In genomic region chr11:104175769-104176168, GRCh38 we compare ENCODE assay signal across 37 cellular contexts. TPM values are rescaled to one million over a fixed set of nuclear protein-coding genes. Genes with fewer than 3 reads are reported as not detected.
DNase-seq lines count a peak whose midpoint lies in the region; ATAC-seq, FAIRE-seq and TF ChIP-seq lines count a peak whose summit lies in the region.
"Had no signal": no experiment of that assay in that cellular context is flagged by ENCODE, and none has a peak within 500 bp of the region (broad histone marks: within the 10 kb centered on the region; RNA-seq: fewer than 3 reads in every experiment).

No MANE protein-coding gene starts in this region.

- no peak overlapping the region for H4K91ac ChIP-seq in IMR-90 (ENCODE audit: insufficient read depth, low read depth, low read length)

- no peak overlapping the region for H2AK5ac ChIP-seq in IMR-90 (ENCODE audit: low read depth, low read length)

- H2AFZ ChIP-seq in HepG2 (ENCODE audit: low read length) (no peak overlapping the region), IMR-90 (replicated peaks; ENCODE audit: low read length, poor library complexity) (no peak overlapping the region), astrocyte (ENCODE audit: low read depth, low read length) (no peak overlapping the region)

- no peaks in the 10 kb centered on the region for H3K27me3 ChIP-seq in HepG2 (ENCODE audit: control insufficient read depth in 1 of 2, insufficient read depth in 2 of 2, low read length in 2 of 2)
- H3K27me3 ChIP-seq in right lobe of liver, result no peaks in the 10 kb centered on the region
- no peaks in the 10 kb centered on the region; the same call in 1 of the 2 replicates for H3K27me3 ChIP-seq in IMR-90 (ENCODE audit: control insufficient read depth, insufficient read depth, low read length)
- no peaks in the 10 kb centered on the region for H3K27me3 ChIP-seq in astrocyte (ENCODE audit: insufficient read depth, low read length)
- H3K27me3 ChIP-seq in esophagus squamous epithelium, result no peaks in the 10 kb centered on the region
- H3K27me3 ChIP-seq: BE2C; BLaER1; BLaER1 treated with 17β-estradiol and CSF1 and Interleukin-3, amounts not matched to agents 10 nM and 100 nM had no signal

- no peaks in the 10 kb centered on the region for H3K4me1 Mint-ChIP-seq in astrocyte (ENCODE audit: low read depth, unreplicated experiment)
- H3K4me1 Mint-ChIP-seq: B cell; CD14-positive monocyte; CD4-positive, alpha-beta memory T cell; CD4-positive, CD25-positive, alpha-beta regulatory T cell; CD8-positive, alpha-beta memory T cell had no signal

- H3K4me2 ChIP-seq in HepG2 (ENCODE audit: low read depth, low read length) (no peak overlapping the region), A549 (no peak overlapping the region), IMR-90 (ENCODE audit: low read depth, low read length) (no peak overlapping the region), astrocyte (ENCODE audit: low read length) (no peak overlapping the region)
- H3K4me2 ChIP-seq: BLaER1; BLaER1 treated with 17β-estradiol and CSF1 and Interleukin-3, amounts not matched to agents 10 nM and 100 nM had no signal

- intact Hi-C loops in HepG2 (cut with micrococcal nuclease; ENCODE audit: unreplicated experiment), result no loop called here
- intact Hi-C loops in right lobe of liver (cut with DNase I), result no loop called here
- intact Hi-C loops in IMR-90 (cut with micrococcal nuclease), result no loop called here
- intact Hi-C loops in esophagus squamous epithelium (cut with DNase I), result no loop called here

- H3K4ac ChIP-seq in IMR-90 (ENCODE audit: low read depth, low read length), result no peak overlapping the region

- no peaks in the 10 kb centered on the region for H4K20me1 ChIP-seq in HepG2 (ENCODE audit: insufficient read depth, low read length)
- no peaks in the 10 kb centered on the region for H4K20me1 ChIP-seq in IMR-90 (ENCODE audit: insufficient read depth, low read length)
- no peaks in the 10 kb centered on the region for H4K20me1 ChIP-seq in astrocyte (ENCODE audit: insufficient read depth, low read length)
- H4K20me1 ChIP-seq: BLaER1; BLaER1 treated with 17β-estradiol and CSF1 and Interleukin-3, amounts not matched to agents 10 nM and 100 nM had no signal

- BruUV-seq in HepG2 (replicated peaks; lab: Mats Ljungman, UMichigan) (no TSS peak), IMR-90 (replicated peaks; lab: Mats Ljungman, UMichigan) (no TSS peak)

- no peak overlapping the region for H3K23ac ChIP-seq in IMR-90 (ENCODE audit: low read depth, low read length)

- H3K27ac ChIP-seq in HepG2 (ENCODE audit: extremely low read length, insufficient read depth, low read length) (no peak overlapping the region), right lobe of liver (no peak overlapping the region), A549 (no peak overlapping the region), IMR-90 (ENCODE audit: insufficient read depth, low read length) (no peak overlapping the region), astrocyte (ENCODE audit: low read depth, low read length) (no peak overlapping the region), esophagus squamous epithelium (no peak overlapping the region)
- H3K27ac ChIP-seq: 22Rv1; BLaER1; BLaER1 treated with 17β-estradiol and CSF1 and Interleukin-3, amounts not matched to agents 10 nM and 100 nM; C4-2B had no signal

- no peak for TF ChIP-seq RAD21 in HepG2 (CRISPR knock-in tag; IDR thresholded peaks at IDR 0.05)
- no peak for TF ChIP-seq RAD21 in A549 (conservative IDR thresholded peaks at IDR 0.05 in 1 of 2, IDR thresholded peaks at IDR 0.05 in 1 of 2)
- no peak for TF ChIP-seq RAD21 in IMR-90 (IDR thresholded peaks at IDR 0.05; ENCODE audit: low read length)

- no peak overlapping the region for H3K4me3 Mint-ChIP-seq in astrocyte (ENCODE audit: unreplicated experiment)
- H3K4me3 Mint-ChIP-seq: B cell; CD14-positive monocyte; CD4-positive, alpha-beta memory T cell; CD4-positive, alpha-beta T cell; CD4-positive, CD25-positive, alpha-beta regulatory T cell; CD8-positive, alpha-beta memory T cell; CD8-positive, alpha-beta T cell had no signal

- H3K14ac ChIP-seq in IMR-90 (replicated peaks; ENCODE audit: low read depth, low read length), result no peak overlapping the region

- no peak overlapping the region for H3K27ac Mint-ChIP-seq in astrocyte (ENCODE audit: unreplicated experiment)
- H3K27ac Mint-ChIP-seq: B cell; CD14-positive monocyte; CD4-positive, alpha-beta memory T cell; CD4-positive, alpha-beta T cell; CD4-positive, CD25-positive, alpha-beta regulatory T cell; CD8-positive, alpha-beta memory T cell; CD8-positive, alpha-beta T cell had no signal

- H2AK9ac ChIP-seq in IMR-90 (replicated peaks; ENCODE audit: low read depth, low read length, poor library complexity), result no peak overlapping the region

- H2BK15ac ChIP-seq in IMR-90 (ENCODE audit: low read depth, low read length), result no peak overlapping the region

- CTCF ChIA-PET in HepG2 (lab: Yijun Ruan, JAX; ENCODE audit: low intra/inter-chr PET ratio, low total read pairs) (no interaction called here), A549 (lab: Yijun Ruan, JAX) (interaction anchor here (1.4 kb wide), 1 partner anchor 12 kb away, joined by 4 read pairs; the partner anchor contains the start of gene PDGFD), IMR-90 (lab: Yijun Ruan, JAX) (no interaction called here)

- no peak overlapping the region for H2BK5ac ChIP-seq in IMR-90 (ENCODE audit: low read depth, low read length, poor library complexity, severe bottlenecking)

- no peak overlapping the region for H3K18ac ChIP-seq in IMR-90 (ENCODE audit: low read depth, low read length)

- 2% methylated on average over 1 of the region's 1 CpG for WGBS in HepG2 (ENCODE audit: low lambda C conversion rate)
- 64% methylated on average over 1 of the region's 1 CpG for WGBS in right lobe of liver (ENCODE audit: insufficient coverage, low coverage, low lambda C conversion rate, missing lambda C conversion rate)
- WGBS in A549 (ENCODE audit: missing lambda C conversion rate), result 6% methylated on average over 1 of the region's 1 CpG
- WGBS in IMR-90 (ENCODE audit: extremely low coverage in 2 of 2, insufficient read length in 1 of 2), 2 experiments, result no CpG with 5 or more reads among the region's 1 CpG
- WGBS in esophagus squamous epithelium, 2 donors, result 33 to 82% methylated on average over 1 of the region's 1 CpG

- dilution Hi-C loops in IMR-90 (cut with HindIII; ENCODE audit: low sequenced_read_pairs, unreplicated experiment), result no loop called here

- H3K36me3 ChIP-seq in HepG2 (replicated peaks in 1 of 2; ENCODE audit: control insufficient read depth in 1 of 2, insufficient read depth in 2 of 2, low read length in 2 of 2) (no peaks in the 10 kb centered on the region), right lobe of liver (no peaks in the 10 kb centered on the region), IMR-90 (ENCODE audit: control insufficient read depth, insufficient read depth, low read length) (no peaks in the 10 kb centered on the region), astrocyte (ENCODE audit: insufficient read depth, low read length) (no peaks in the 10 kb centered on the region), esophagus squamous epithelium (no peaks in the 10 kb centered on the region)
- H3K36me3 ChIP-seq: BE2C; BLaER1; BLaER1 treated with 17β-estradiol and CSF1 and Interleukin-3, amounts not matched to agents 10 nM and 100 nM had no signal

- H3K79me2 ChIP-seq in HepG2 (ENCODE audit: insufficient read depth, low read length) (no peaks in the 10 kb centered on the region), astrocyte (ENCODE audit: insufficient read depth, low read length) (no peaks in the 10 kb centered on the region)

- no peak for FAIRE-seq in HepG2 (lab: Jason Lieb, UNC)
- no peak for FAIRE-seq in A549 (lab: Jason Lieb, UNC)
- FAIRE-seq in astrocyte (lab: Jason Lieb, UNC), result peak; percentile 37
- FAIRE-seq: A204.1, D721Med had no signal

- POLR2A ChIA-PET in HepG2 (lab: Yijun Ruan, JAX), result no interaction called here
- POLR2A ChIA-PET in A549 (lab: Yijun Ruan, JAX), result no interaction called here
- POLR2A ChIA-PET in IMR-90 (lab: Charles Lee; ENCODE audit: unreplicated experiment), result no interaction called here

- no peaks in the 10 kb centered on the region for H3K79me1 ChIP-seq in IMR-90 (ENCODE audit: low read depth in 1 of 2, low read length in 2 of 2)

- no peak overlapping the region for H4K8ac ChIP-seq in IMR-90 (ENCODE audit: low read depth in 2 of 2, low read length in 2 of 2)

- TF ChIP-seq EP300 in HepG2 (IDR thresholded peaks at IDR 0.05; ENCODE audit: low read depth in 2 of 2, low read length in 2 of 2) (no peak), HepG2 (CRISPR knock-in tag; IDR thresholded peaks at IDR 0.05; ENCODE audit: borderline replicate concordance) (no peak), A549 (IDR thresholded peaks at IDR 0.05) (no peak)

- no peak overlapping the region for H2BK120ac ChIP-seq in IMR-90 (ENCODE audit: low read depth, low read length)

- H3K36me3 Mint-ChIP-seq in astrocyte (ENCODE audit: low read depth, unreplicated experiment), result no peaks in the 10 kb centered on the region
- H3K36me3 Mint-ChIP-seq: CD14-positive monocyte; CD4-positive, alpha-beta memory T cell; CD4-positive, CD25-positive, alpha-beta regulatory T cell; CD8-positive, alpha-beta memory T cell; CD8-positive, alpha-beta T cell had no signal

- TF ChIP-seq POLR2A in HepG2 (IDR thresholded peaks at IDR 0.05; ENCODE audit: insufficient read depth in 1 of 2, low read depth in 2 of 2, low read length in 2 of 2) (no peak), right lobe of liver (IDR thresholded peaks at IDR 0.05) (no peak), A549 (IDR thresholded peaks at IDR 0.05; ENCODE audit: low read length) (no peak), IMR-90 (IDR thresholded peaks at IDR 0.05; ENCODE audit: low read depth, low read length) (no peak), esophagus squamous epithelium (IDR thresholded peaks at IDR 0.05) (no peak)

- H3K56ac ChIP-seq in IMR-90 (ENCODE audit: extremely low read depth, insufficient read depth, low read length), result no peak overlapping the region

- in situ Hi-C loops in HepG2 (cut with HindIII; ENCODE audit: extremely low pct_ligation_motif_present, low pct_unique_long_range_greater_than_20kb), result no loop called here
- in situ Hi-C loops in IMR-90 (cut with MboI; ENCODE audit: low sequenced_read_pairs), result no loop called here

- no peak overlapping the region for H3K9ac ChIP-seq in HepG2 (ENCODE audit: insufficient read depth, low read depth, low read length)
- no peak overlapping the region for H3K9ac ChIP-seq in IMR-90 (ENCODE audit: low read depth, low read length)
- H3K9ac ChIP-seq in astrocyte (ENCODE audit: low read length), result no peak overlapping the region
- H3K9ac ChIP-seq: BLaER1; BLaER1 treated with 17β-estradiol and CSF1 and Interleukin-3, amounts not matched to agents 10 nM and 100 nM had no signal

- ATAC-seq in HepG2 (no peak), right lobe of liver (no peak), A549 (no peak), IMR-90 (ENCODE audit: low read depth) (no peak), HG02852 (IDR thresholded peaks at IDR 0.05; ENCODE audit: unreplicated experiment) (no peak)
- ATAC-seq: CD8-positive, alpha-beta T cell had no signal

- H4K5ac ChIP-seq in IMR-90 (ENCODE audit: low read depth, low read length), result no peak overlapping the region

- no peak for TF ChIP-seq CTCF in HepG2 (CRISPR knock-in tag; IDR thresholded peaks at IDR 0.05)
- TF ChIP-seq CTCF in right lobe of liver (IDR thresholded peaks at IDR 0.05), result no peak
- TF ChIP-seq CTCF in A549 (IDR thresholded peaks at IDR 0.05), result no peak
- TF ChIP-seq CTCF in IMR-90 (conservative IDR thresholded peaks at IDR 0.05; ENCODE audit: low read depth, low read length), result no peak
- TF ChIP-seq CTCF in astrocyte (IDR thresholded peaks at IDR 0.05; ENCODE audit: insufficient read depth, low read depth, low read length), result no peak
- TF ChIP-seq CTCF in esophagus squamous epithelium (IDR thresholded peaks at IDR 0.05), result no peak

- no peaks in the 10 kb centered on the region for H3K9me3 Mint-ChIP-seq in astrocyte (ENCODE audit: unreplicated experiment)
- H3K9me3 Mint-ChIP-seq: CD4-positive, alpha-beta memory T cell had no signal

- H2BK20ac ChIP-seq in IMR-90 (ENCODE audit: low read depth, low read length), result no peak overlapping the region

- H3K4me3 ChIP-seq in HepG2 (replicated peaks in 1 of 3; ENCODE audit: insufficient read depth in 1 of 3, low read depth in 2 of 3, low read length in 3 of 3), result no peak overlapping the region
- no peak overlapping the region for H3K4me3 ChIP-seq in right lobe of liver
- H3K4me3 ChIP-seq in A549, result no peak overlapping the region
- no peak overlapping the region for H3K4me3 ChIP-seq in IMR-90 (ENCODE audit: insufficient read depth, low read depth, low read length)
- H3K4me3 ChIP-seq in astrocyte (ENCODE audit: insufficient read depth, low read depth, low read length), result no peak overlapping the region
- no peak overlapping the region for H3K4me3 ChIP-seq in esophagus squamous epithelium
- H3K4me3 ChIP-seq: BLaER1; BLaER1 treated with 17β-estradiol and CSF1 and Interleukin-3, amounts not matched to agents 10 nM and 100 nM had no signal

- H3K27me3 Mint-ChIP-seq in astrocyte (ENCODE audit: low read depth, unreplicated experiment), result no peaks in the 10 kb centered on the region
- H3K27me3 Mint-ChIP-seq: B cell; CD4-positive, alpha-beta memory T cell; CD4-positive, alpha-beta T cell; CD4-positive, CD25-positive, alpha-beta regulatory T cell had no signal

- H3K9me3 ChIP-seq in HepG2 (ENCODE audit: low read length), result no peaks in the 10 kb centered on the region
- no peaks in the 10 kb centered on the region for H3K9me3 ChIP-seq in right lobe of liver
- H3K9me3 ChIP-seq in A549, result no peaks in the 10 kb centered on the region
- H3K9me3 ChIP-seq in IMR-90 (ENCODE audit: control insufficient read depth, insufficient read depth, low read length), result no peaks in the 10 kb centered on the region
- no peaks in the 10 kb centered on the region for H3K9me3 ChIP-seq in astrocyte (ENCODE audit: insufficient read depth, low read depth, low read length)
- H3K9me3 ChIP-seq in esophagus squamous epithelium, result no peaks in the 10 kb centered on the region
- H3K9me3 ChIP-seq: BE2C; BLaER1; BLaER1 treated with 17β-estradiol and CSF1 and Interleukin-3, amounts not matched to agents 10 nM and 100 nM had no signal

- DNase-seq in HepG2 (ENCODE audit: low spot score) (no peak), right lobe of liver (no peak), A549 (ENCODE audit: low read depth in 1 of 2, low spot score in 1 of 2) (no peak), IMR-90 (no peak), astrocyte (ENCODE audit: low read depth) (no peak), esophagus squamous epithelium (lab: John Stamatoyannopoulos, UW) (no peak), NCI-H524 treated with DMSO at 0.1 percent for 48 hours (lab: John Stamatoyannopoulos, UW) (no peak)
- DNase-seq: 8988T; ACHN; AML-193; BE2C; C1 segment of cervical spinal cord; Caco-2; Calu3; CD4-positive, alpha-beta memory T cell; CD4-positive, alpha-beta T cell; CD4-positive, CD25-positive, alpha-beta regulatory T cell; CD8-positive, alpha-beta memory T cell; CD8-positive, alpha-beta T cell; COR-L47; DMS 273 treated with DMSO at 0.1 percent for 48 hours; DMS153; DMS53; DMS79; DMS79 treated with DMSO at 0.1 percent for 48 hours; DND-41; EL had no signal

- H3K4me1 ChIP-seq in HepG2 (ENCODE audit: insufficient read depth, low read length) (no peaks in the 10 kb centered on the region), right lobe of liver (no peaks in the 10 kb centered on the region), A549 (no peaks in the 10 kb centered on the region), IMR-90 (ENCODE audit: control insufficient read depth, insufficient read depth, low read length) (no peaks in the 10 kb centered on the region), astrocyte (ENCODE audit: insufficient read depth, low read length) (no peaks in the 10 kb centered on the region), esophagus squamous epithelium (no peaks in the 10 kb centered on the region)
- H3K4me1 ChIP-seq: BE2C; BLaER1; BLaER1 treated with 17β-estradiol and CSF1 and Interleukin-3, amounts not matched to agents 10 nM and 100 nM; Caco-2 had no signal

- no peaks in the 10 kb centered on the region for H3K9me1 ChIP-seq in IMR-90 (ENCODE audit: insufficient read depth, low read length)

RNA-seq across cellular contexts. Expression of gene PDGFD, which starts 11.8 kb away (rescaled TPM):
- 0.22 and 0.29 TPM in 2 replicates for total RNA-seq in HepG2 (2016; rRNA removed; fragmentation: Illumina TruSeq; extraction: Trizol)
- total RNA-seq in HepG2 (2016; cell fraction: cytosol; rRNA removed; fragmentation: Illumina TruSeq; extraction: Trizol; ENCODE audit: low read depth), result 0.10 and 0.26 TPM in 2 replicates
- 0.25 and 0.26 TPM in 2 replicates for total RNA-seq in HepG2 (2016; cell fraction: insoluble cytoplasmic fraction; rRNA removed; fragmentation: Illumina TruSeq; extraction: Trizol)
- total RNA-seq in HepG2 (2016; cell fraction: membrane; rRNA removed; fragmentation: Illumina TruSeq; extraction: Trizol), result 0.19 and 0.31 TPM in 2 replicates
- total RNA-seq in HepG2 (2016; cell fraction: nucleus; rRNA removed; fragmentation: Illumina TruSeq; extraction: Trizol), result 0.31 and 0.34 TPM in 2 replicates
- 0.03 and 0.09 TPM in 2 replicates for polyA plus RNA-seq in HepG2 (2011; rRNA removed)
- polyA plus RNA-seq in HepG2 (2011; cell fraction: cytosol; rRNA removed), result 0.04 and 0.07 TPM in 2 replicates
- polyA plus RNA-seq in HepG2 (2011; cell fraction: nucleus; rRNA removed), result 0.05 TPM in 2 replicates
- polyA plus RNA-seq in HepG2 (2012), result not detected in 2 replicates
- polyA plus RNA-seq in HepG2 (2016; cell fraction: cytosol; fragmentation: Illumina TruSeq; extraction: Trizol; ENCODE audit: low read depth), result 0.05 and 0.08 TPM in 2 replicates
- 0.19 and 0.33 TPM in 2 replicates for polyA plus RNA-seq in HepG2 (2016; cell fraction: insoluble cytoplasmic fraction; fragmentation: Illumina TruSeq; extraction: Trizol; ENCODE audit: low read depth)
- polyA plus RNA-seq in HepG2 (2016; cell fraction: membrane; fragmentation: Illumina TruSeq; extraction: Trizol; ENCODE audit: low read depth), result 0.07 and 0.25 TPM in 2 replicates
- 0.23 and 0.39 TPM in 2 replicates for polyA plus RNA-seq in HepG2 (2016; cell fraction: nucleus; fragmentation: Illumina TruSeq; extraction: Trizol; ENCODE audit: insufficient read depth, low read depth)
- 0.04 TPM in 1 of 2 replicates, not detected in the other for polyA minus RNA-seq in HepG2 (2011; rRNA and poly(A)+ RNA removed; ENCODE audit: low replicate concordance)
- polyA minus RNA-seq in HepG2 (2011; cell fraction: cytosol; rRNA and poly(A)+ RNA removed), result not detected in 2 replicates
- polyA minus RNA-seq in HepG2 (2011; cell fraction: nucleus; rRNA and poly(A)+ RNA removed), result 0.12 and 0.39 TPM in 2 replicates
- 1 to 10 TPM in 5 of 6 experiments, under 1 TPM in 1; 0.84 to 1.6 (median 1.1) TPM for total RNA-seq in right lobe of liver
- 29.7 TPM in 2 replicates for polyA plus RNA-seq in A549 (2011; rRNA removed)
- 5.4 and 7.3 TPM in 2 replicates for polyA plus RNA-seq in A549 (2012; cell fraction: cytosol; rRNA removed)
- 4.6 and 5.4 TPM in 2 replicates for polyA plus RNA-seq in A549 (2012; cell fraction: nucleus; rRNA removed)
- 10.6 to 12.9 TPM (median 11.1 TPM) in 3 replicates for polyA plus RNA-seq in A549 (2017; fragmentation: RNase III; extraction: RNeasy Plus Mini Kit Qiagen cat#74134 plus additional on column Dnase treatment)
- 11.2 and 11.9 TPM in 2 replicates for polyA minus RNA-seq in A549 (2011; rRNA and poly(A)+ RNA removed)
- 3.0 and 3.1 TPM in 2 replicates for total RNA-seq in IMR-90 (2012; rRNA removed)
- polyA plus RNA-seq in IMR-90 (2012; rRNA removed), result 1.5 and 2.1 TPM in 2 replicates
- polyA plus RNA-seq in IMR-90 (2012; cell fraction: cytosol; rRNA removed), result 0.80 and 1.4 TPM in 2 replicates
- 0.44 and 2.8 TPM in 2 replicates for polyA plus RNA-seq in IMR-90 (2012; cell fraction: nucleus; rRNA removed; ENCODE audit: low replicate concordance)
- 2.1 and 2.6 TPM in 2 replicates for total RNA-seq in astrocyte
- 1 to 10 TPM in 2 of 4 donors, under 1 TPM in 2; 0.27 to 1.9 (median 1.1) TPM for total RNA-seq in esophagus squamous epithelium
- total RNA-seq: Caco-2; CD4-positive, alpha-beta memory T cell; CD4-positive, alpha-beta T cell; CD4-positive, CD25-positive, alpha-beta regulatory T cell; Daoy had no signal

Comparison
In these comparisons a context has a peak if more than half of its experiments do, and no peak if none do; other contexts are left out.
1. Of the 38 proteins assayed by ChIP-seq in both HepG2 and A549: peak only in HepG2: none; only in A549: none; in both: MAFK; in neither: 37.